In genomic region chrX:16868920-16869319, GRCh38 we compare ENCODE assay signal across 8 cellular contexts. TPM values are rescaled to one million over a fixed set of nuclear protein-coding genes. Genes with fewer than 3 reads are reported as not detected.
DNase-seq lines count a peak whose midpoint lies in the region; ATAC-seq and TF ChIP-seq lines count a peak whose summit lies in the region.

No MANE protein-coding gene starts in this region.

- H3K4me3 Mint-ChIP-seq in T-helper 17 cell, result peak overlapping the region; percentile 91

- H3K27ac Mint-ChIP-seq in T-helper 17 cell, result peak overlapping the region; percentile 84

- no peak for ATAC-seq in T-helper 17 cell
- ATAC-seq in gastroesophageal sphincter, result no peak

- H3F3A ChIP-seq in GM23248 (ENCODE audit: insufficient read depth), result no peaks in the 10 kb centered on the region

- peak overlapping the region; percentile 98; the same call in 1 of the 2 replicates for H3K27ac ChIP-seq in GM23248
- peak overlapping the region; percentile 84 to 97 (median 94) for H3K27ac ChIP-seq in gastroesophageal sphincter
- peak overlapping the region; percentile 75 for H3K27ac ChIP-seq in skeletal muscle tissue (ENCODE audit: low read depth, low read length)

- peaks cover 56% of the 10 kb centered on the region for H3K79me2 ChIP-seq in GM23248 (ENCODE audit: insufficient read depth)

- no peak for TF ChIP-seq CTCF in gastroesophageal sphincter (IDR thresholded peaks at IDR 0.05)

- H3K9ac ChIP-seq in GM23248 (peak overlapping the region; percentile 98), skeletal muscle tissue (ENCODE audit: low read depth in 1 of 3, low read length in 3 of 3) (peak overlapping the region; percentile 68 to 82 (median 69))

- no peaks in the 10 kb centered on the region for H3K9me2 ChIP-seq in GM23248 (ENCODE audit: insufficient read depth)

- H3K4me1 ChIP-seq in GM23248 (ENCODE audit: insufficient read depth), result peaks cover 8% of the 10 kb centered on the region
- peaks cover 0 to 59% (median 9%) of the 10 kb centered on the region in 3 donors for H3K4me1 ChIP-seq in gastroesophageal sphincter
- H3K4me1 ChIP-seq in skeletal muscle tissue (ENCODE audit: control insufficient read depth in 3 of 3, insufficient read depth in 3 of 3, low read length in 3 of 3), result peaks cover 13 to 23% (median 22%) of the 10 kb centered on the region in 3 donors

- H4K20me1 ChIP-seq in GM23248 (ENCODE audit: insufficient read depth), result no peaks in the 10 kb centered on the region; the same call in 1 of the 2 replicates

- H3K4me1 Mint-ChIP-seq in T-helper 17 cell, result peaks cover 17% of the 10 kb centered on the region

- peak overlapping the region; percentile 76 for H3K4me2 ChIP-seq in GM23248 (ENCODE audit: unreplicated experiment)

- in situ Hi-C loops in GM23248 (cut with MboI), result no loop called here

- peak; percentile 17 for DNase-seq in GM23248
- no peak for DNase-seq in T-helper 17 cell
- no peak for DNase-seq in putamen (ENCODE audit: low spot score)
- DNase-seq in GM19238 (ENCODE audit: insufficient read length, low spot score), result no peak
- no peak for DNase-seq in NCI-H510A (lab: John Stamatoyannopoulos, UW)
- no peak for DNase-seq in cerebellar cortex (ENCODE audit: low spot score)

- TF ChIP-seq EP300 in gastroesophageal sphincter (IDR thresholded peaks at IDR 0.05), result no peak

- WGBS in GM23248 (ENCODE audit: low coverage in 1 of 2, low lambda C conversion rate in 2 of 2, missing lambda C conversion rate in 2 of 2), 2 experiments, result 2 to 3% methylated on average over 6 to 7 of the region's 7 CpGs
- 0 to 32% methylated on average over 6 to 7 of the region's 7 CpGs for WGBS in gastroesophageal sphincter (ENCODE audit: low coverage in 1 of 2), 2 donors

- H2AFZ ChIP-seq in GM23248, result 0 out of 2 replicates have a peak overlapping the region, but pooled peaks have one; percentile 38

- H3K27me3 Mint-ChIP-seq in T-helper 17 cell, result no peaks in the 10 kb centered on the region

- H3K36me3 Mint-ChIP-seq in T-helper 17 cell (ENCODE audit: low read depth), result peaks cover 3% of the 10 kb centered on the region

- H3K4me3 ChIP-seq in GM23248 (peak overlapping the region; percentile 87), gastroesophageal sphincter (peak overlapping the region; percentile 73 to 100), skeletal muscle tissue (ENCODE audit: low read length in 3 of 3) (peak overlapping the region; percentile 70 to 82 (median 80))

- H3K9me3 ChIP-seq in GM23248 (ENCODE audit: low read depth), result no peaks in the 10 kb centered on the region
- no peaks in the 10 kb centered on the region for H3K9me3 ChIP-seq in T-helper 17 cell (ENCODE audit: control insufficient read depth, low read length, poor library complexity, severe bottlenecking)
- no peaks in the 10 kb centered on the region for H3K9me3 ChIP-seq in gastroesophageal sphincter
- H3K9me3 ChIP-seq in skeletal muscle tissue (ENCODE audit: control insufficient read depth in 3 of 3, low read length in 3 of 3), result no peaks in the 10 kb centered on the region

- no peak for TF ChIP-seq POLR2A in gastroesophageal sphincter (IDR thresholded peaks at IDR 0.05)

- H3K36me3 ChIP-seq in GM23248 (ENCODE audit: low read depth) (no peaks in the 10 kb centered on the region), gastroesophageal sphincter (no peaks in the 10 kb centered on the region), skeletal muscle tissue (ENCODE audit: control insufficient read depth in 3 of 3, insufficient read depth in 3 of 3, low read length in 3 of 3) (peaks cover 0 to 3% (median 0%) of the 10 kb centered on the region in 3 donors)

- H3K27me3 ChIP-seq in GM23248 (replicated peaks; ENCODE audit: insufficient read depth), result no peaks in the 10 kb centered on the region
- H3K27me3 ChIP-seq in gastroesophageal sphincter, result no peaks in the 10 kb centered on the region
- peaks cover 0 to 11% (median 0%) of the 10 kb centered on the region in 3 donors for H3K27me3 ChIP-seq in skeletal muscle tissue (ENCODE audit: control insufficient read depth in 3 of 3, insufficient read depth in 3 of 3, low read length in 3 of 3)

RNA-seq across cellular contexts. Expression of gene RBBP7, which starts 1.2 kb away (rescaled TPM):
- total RNA-seq in GM23248 (2014; rRNA removed; shearing (Covaris generic)), result 64.6 and 86.2 TPM in 2 replicates
- polyA plus RNA-seq in GM23248 (2016; fragmentation: Nextera tagmentation; extraction: Ambion mirVana), result 119 and 124 TPM in 2 replicates
- 100 to 1,000 TPM; 103 to 105 TPM for total RNA-seq in T-helper 17 cell
- 100 to 1,000 TPM; 112 to 233 (median 119) TPM for total RNA-seq in gastroesophageal sphincter
- total RNA-seq in skeletal muscle tissue, result 145 TPM
